In genomic region chr4:95949808-95950207, GRCh38 we compare ENCODE assay signal across 29 cellular contexts.
"Had no signal": no experiment of that assay in that cellular context is flagged by ENCODE, and none has a peak within 500 bp of the region (broad histone marks: within the 10 kb centered on the region; RNA-seq: fewer than 3 reads in every experiment).

No MANE protein-coding gene starts in this region.

- H3K27ac ChIP-seq: stomach, suprapubic skin, testis, thoracic aorta, thyroid gland, tibial artery, tibial nerve, transverse colon, upper lobe of left lung, upper lobe of right lung, uterus, vagina had no signal

- H3K36me3 Mint-ChIP-seq: stimulated activated effector memory CD8-positive, alpha-beta T cell treated with anti-CD3 and anti-CD28 coated beads, Interleukin-12 subunit alpha, Interleukin-12 subunit beta, amount 100 ng/mL, for 72 hours; stimulated activated memory B cell treated with anti-CD40 and anti-IgM and Interleukin-4, amounts not matched to agents 10 μg/mL and 1 μg/mL and 100 μg/mL, for 72 hours; stimulated activated naive B cell treated with anti-CD40 and anti-IgM and Interleukin-4, amounts not matched to agents 10 μg/mL and 1 μg/mL and 100 μg/mL, for 72 hours; type B pancreatic cell had no signal

- ATAC-seq: stimulated activated effector memory CD8-positive, alpha-beta T cell treated with anti-CD3 and anti-CD28 coated beads, Interleukin-12 subunit alpha, Interleukin-12 subunit beta, amount 100 ng/mL, for 72 hours; stimulated activated memory B cell treated with anti-CD40 and anti-IgM and Interleukin-4, amounts not matched to agents 10 μg/mL and 1 μg/mL and 100 μg/mL, for 72 hours; stimulated activated naive B cell treated with anti-CD40 and anti-IgM and Interleukin-4, amounts not matched to agents 10 μg/mL and 1 μg/mL and 100 μg/mL, for 72 hours; stimulated activated naive CD8-positive, alpha-beta T cell treated with anti-CD3 and anti-CD28 coated beads, Interleukin-15, amount 100 ng/mL, for 72 hours; stimulated activated naive CD8-positive, alpha-beta T cell treated with anti-CD3 and anti-CD28 coated beads, Interleukin-15, Interleukin-2, amounts not matched to agents 100 U/mL and 50 U/mL, for 24 hours; upper lobe of right lung had no signal

- FAIRE-seq: urothelium cell line had no signal

- H3K27ac Mint-ChIP-seq: stimulated activated effector memory CD8-positive, alpha-beta T cell treated with anti-CD3 and anti-CD28 coated beads, Interleukin-12 subunit alpha, Interleukin-12 subunit beta, amount 100 ng/mL, for 72 hours; stimulated activated memory B cell treated with anti-CD40 and anti-IgM and Interleukin-4, amounts not matched to agents 10 μg/mL and 1 μg/mL and 100 μg/mL, for 72 hours; stimulated activated naive B cell treated with anti-CD40 and anti-IgM and Interleukin-4, amounts not matched to agents 10 μg/mL and 1 μg/mL and 100 μg/mL, for 72 hours; stimulated activated naive CD8-positive, alpha-beta T cell treated with anti-CD3 and anti-CD28 coated beads, Interleukin-15, amount 100 ng/mL, for 72 hours; stimulated activated naive CD8-positive, alpha-beta T cell treated with anti-CD3 and anti-CD28 coated beads, Interleukin-15, Interleukin-2, amounts not matched to agents 100 ng/mL and 50 ng/mL, for 24 hours; type B pancreatic cell had no signal

- H3K4me3 Mint-ChIP-seq: stimulated activated effector memory CD8-positive, alpha-beta T cell treated with anti-CD3 and anti-CD28 coated beads, Interleukin-12 subunit alpha, Interleukin-12 subunit beta, amount 100 ng/mL, for 72 hours; stimulated activated memory B cell treated with anti-CD40 and anti-IgM and Interleukin-4, amounts not matched to agents 10 μg/mL and 1 μg/mL and 100 μg/mL, for 72 hours; stimulated activated naive B cell treated with anti-CD40 and anti-IgM and Interleukin-4, amounts not matched to agents 10 μg/mL and 1 μg/mL and 100 μg/mL, for 72 hours; stimulated activated naive CD8-positive, alpha-beta T cell treated with anti-CD3 and anti-CD28 coated beads, Interleukin-15, amount 100 ng/mL, for 72 hours; stimulated activated naive CD8-positive, alpha-beta T cell treated with anti-CD3 and anti-CD28 coated beads, Interleukin-15, Interleukin-2, amounts not matched to agents 100 ng/mL and 50 ng/mL, for 24 hours; type B pancreatic cell had no signal

- H3K4me1 ChIP-seq: stomach, suprapubic skin, testis, thyroid gland, tibial artery, tibial nerve, transverse colon, upper lobe of left lung, upper lobe of right lung, uterus, vagina had no signal

- H3K9me3 Mint-ChIP-seq: stimulated activated memory B cell treated with anti-CD40 and anti-IgM and Interleukin-4, amounts not matched to agents 10 μg/mL and 1 μg/mL and 100 μg/mL, for 72 hours; stimulated activated naive CD8-positive, alpha-beta T cell treated with anti-CD3 and anti-CD28 coated beads, Interleukin-15, Interleukin-2, amounts not matched to agents 100 ng/mL and 50 ng/mL, for 24 hours had no signal

- H3K27me3 ChIP-seq: stomach, suprapubic skin, testis, thyroid gland, tibial artery, tibial nerve, transverse colon, upper lobe of left lung, upper lobe of right lung, uterus, vagina had no signal

- H3K9me3 ChIP-seq: suprapubic skin, testis, thoracic aorta, thyroid gland, transverse colon, upper lobe of left lung, upper lobe of right lung, uterus, vagina had no signal

- H3K4me3 ChIP-seq: stomach, suprapubic skin, testis, thoracic aorta, thyroid gland, tibial artery, tibial nerve, transverse colon, upper lobe of left lung, upper lobe of right lung, uterus, vagina had no signal

- H3K4me1 Mint-ChIP-seq: stimulated activated effector memory CD8-positive, alpha-beta T cell treated with anti-CD3 and anti-CD28 coated beads, Interleukin-12 subunit alpha, Interleukin-12 subunit beta, amount 100 ng/mL, for 72 hours; stimulated activated memory B cell treated with anti-CD40 and anti-IgM and Interleukin-4, amounts not matched to agents 10 μg/mL and 1 μg/mL and 100 μg/mL, for 72 hours; stimulated activated naive B cell treated with anti-CD40 and anti-IgM and Interleukin-4, amounts not matched to agents 10 μg/mL and 1 μg/mL and 100 μg/mL, for 72 hours; stimulated activated naive CD8-positive, alpha-beta T cell treated with anti-CD3 and anti-CD28 coated beads, Interleukin-15, amount 100 ng/mL, for 72 hours had no signal

- H3K27me3 Mint-ChIP-seq: stimulated activated memory B cell treated with anti-CD40 and anti-IgM and Interleukin-4, amounts not matched to agents 10 μg/mL and 1 μg/mL and 100 μg/mL, for 72 hours; stimulated activated naive B cell treated with anti-CD40 and anti-IgM and Interleukin-4, amounts not matched to agents 10 μg/mL and 1 μg/mL and 100 μg/mL, for 72 hours; stimulated activated naive CD8-positive, alpha-beta T cell treated with anti-CD3 and anti-CD28 coated beads, Interleukin-15, amount 100 ng/mL, for 72 hours; stimulated activated naive CD8-positive, alpha-beta T cell treated with anti-CD3 and anti-CD28 coated beads, Interleukin-15, Interleukin-2, amounts not matched to agents 100 ng/mL and 50 ng/mL, for 24 hours; type B pancreatic cell had no signal

- H3K36me3 ChIP-seq: stomach, suprapubic skin, thoracic aorta, thyroid gland, tibial artery, tibial nerve, transverse colon, upper lobe of left lung, upper lobe of right lung, uterus, vagina had no signal

- DNase-seq: stimulated activated CD4-positive, alpha-beta T cell treated with anti-CD3 and anti-CD28 coated beads, Interleukin-2, amount 100 ng/mL, for 48 hours; stimulated activated CD4-positive, alpha-beta T cell treated with anti-CD3 and anti-CD28 coated beads, Interleukin-4, amount 100 ng/mL, for 1 hour; stimulated activated CD4-positive, alpha-beta T cell treated with anti-CD3 and anti-CD28 coated beads, Interleukin-4, amount 100 ng/mL, for 24 hours; stimulated activated CD4-positive, alpha-beta T cell treated with anti-CD3 and anti-CD28 coated beads, Interleukin-4, amount 100 ng/mL, for 4 hours; stimulated activated CD8-positive, alpha-beta memory T cell treated with anti-CD3 and anti-CD28 coated beads, Interleukin-4, amount 100 ng/mL, for 48 hours; stimulated activated naive B cell treated with anti-CD40 and anti-IgM and Interleukin-4, amounts not matched to agents 10 μg/mL and 1 μg/mL and 100 μg/mL, for 72 hours; stimulated activated naive CD4-positive, alpha-beta T cell; stimulated activated naive CD4-positive, alpha-beta T cell treated with Interleukin-2 at 50 U/mL for 16 hours; stimulated activated naive CD8-positive, alpha-beta T cell treated with anti-CD3 and anti-CD28 coated beads, Interleukin-15, amount 100 ng/mL, for 72 hours; stimulated activated naive CD8-positive, alpha-beta T cell treated with anti-CD3 and anti-CD28 coated beads, Interleukin-15, Interleukin-2, amounts not matched to agents 100 U/mL and 50 U/mL, for 24 hours; stomach; substantia nigra; testis; thyroid gland; tibial artery; transverse colon; trophoblast cell; upper lobe of left lung; upper lobe of right lung; uterus had no signal
